ENCODE assay signal across 10 cellular contexts in genomic region chr3:113079532-113079931, GRCh38.
A peak's percentile ranks its signal among the peaks of the same experiment; 100 is the strongest.
DNase-seq lines count a peak whose midpoint lies in the region; ATAC-seq and TF ChIP-seq lines count a peak whose summit lies in the region.
"Had no signal": no experiment of that assay in that cellular context is flagged by ENCODE, and none has a peak within 500 bp of the region (broad histone marks: within the 10 kb centered on the region; RNA-seq: fewer than 3 reads in every experiment).

No MANE protein-coding gene starts in this region.

- DNase-seq in GM12864 (ENCODE audit: low read depth) (peak; percentile 36), globus pallidus (ENCODE audit: low spot score) (peak; percentile 19), AG08396 (ENCODE audit: low spot score) (no peak), MV-4-11 (lab: John Stamatoyannopoulos, UW) (no peak), NCI-H345 treated with DMSO at 0.1 percent for 48 hours (lab: John Stamatoyannopoulos, UW; ENCODE audit: unreplicated experiment) (no peak), upper lobe of right lung (no peak)
- DNase-seq: effector memory CD8-positive, alpha-beta T cell; NCI-H748 treated with DMSO at 0.1 percent for 48 hours had no signal

- ATAC-seq in GM21526 (IDR thresholded peaks at IDR 0.05; ENCODE audit: low FRiP score, unreplicated experiment) (peak; percentile 81), HG03175 (IDR thresholded peaks at IDR 0.05; ENCODE audit: unreplicated experiment) (peak; percentile 94), upper lobe of right lung (no peak)
- ATAC-seq: effector memory CD8-positive, alpha-beta T cell had no signal

- TF ChIP-seq CTCF in GM12864 (IDR thresholded peaks at IDR 0.05; ENCODE audit: low read depth, low read length, missing control alignments) (no peak), upper lobe of right lung (IDR thresholded peaks at IDR 0.05) (no peak)

- H3K4me3 ChIP-seq in GM12864 (ENCODE audit: low read depth, low read length): peak overlapping the region; percentile 10; the same call in 1 of the 2 replicates
- no peak overlapping the region for H3K4me3 ChIP-seq in upper lobe of right lung

- peaks cover 5% of the 10 kb centered on the region for H3K4me1 ChIP-seq in upper lobe of right lung

- no peaks in the 10 kb centered on the region for H3K27me3 ChIP-seq in upper lobe of right lung

- no peaks in the 10 kb centered on the region for H3K36me3 ChIP-seq in upper lobe of right lung

- no peak overlapping the region for H3K27ac ChIP-seq in upper lobe of right lung

- intact Hi-C loops in upper lobe of right lung (cut with DNase I): no loop called here

- no peaks in the 10 kb centered on the region for H3K9me3 ChIP-seq in upper lobe of right lung

Comparison
In these comparisons a context has a peak if more than half of its experiments do, and no peak if none do; other contexts are left out.
1. DNase-seq: peak in GM12864 (single experiment) and globus pallidus (single experiment); none in AG08396 (single experiment), MV-4-11 (single experiment), NCI-H345 treated with DMSO at 0.1 percent for 48 hours (single experiment) and upper lobe of right lung (single experiment).